Comparison of ENCODE assay signal across 8 cellular contexts in genomic region chr7:27150568-27151340, GRCh38. TPM values are rescaled to one million over a fixed set of nuclear protein-coding genes. Genes with fewer than 3 reads are reported as not detected.
DNase-seq lines count a peak whose midpoint lies in the region; ATAC-seq and TF ChIP-seq lines count a peak whose summit lies in the region.

No MANE protein-coding gene starts in this region.

- ATAC-seq in GM18873 (IDR thresholded peaks at IDR 0.05; ENCODE audit: low FRiP score, unreplicated experiment) (peak; percentile 50), HG03159 (IDR thresholded peaks at IDR 0.05; ENCODE audit: unreplicated experiment) (peak; percentile 78), naive B cell (ENCODE audit: low read depth in 2 of 2) (peak; percentile 76 to 80)

- H3K4me1 ChIP-seq in esophagus muscularis mucosa (peaks cover 45 to 57% (median 53%) of the 10 kb centered on the region in 4 donors), subcutaneous abdominal adipose tissue (ENCODE audit: control insufficient read depth in 5 of 5, insufficient read depth in 5 of 5, low read length in 5 of 5) (peaks cover 13 to 95% (median 85%) of the 10 kb centered on the region in 5 donors)

- H3K27ac ChIP-seq in esophagus muscularis mucosa (replicated peaks in 1 of 4) (peak overlapping the region in 3 of 4 donors; percentile 1 to 21 (median 10)), subcutaneous abdominal adipose tissue (ENCODE audit: low read depth, low read length) (peak overlapping the region; percentile 95)

- H3K4me1 Mint-ChIP-seq in naive B cell: peaks cover 37 to 55% (median 51%) of the 10 kb centered on the region in 3 donors

- TF ChIP-seq EP300 in esophagus muscularis mucosa (IDR thresholded peaks at IDR 0.05): no peak

- H3K36me3 ChIP-seq in esophagus muscularis mucosa: no peaks in the 10 kb centered on the region
- peaks cover 0 to 4% (median 0%) of the 10 kb centered on the region in 5 donors for H3K36me3 ChIP-seq in subcutaneous abdominal adipose tissue (ENCODE audit: control insufficient read depth in 5 of 5, insufficient read depth in 5 of 5, low read length in 5 of 5)

- DNase-seq in Ammon's horn (ENCODE audit: low spot score) (peak; percentile 54), NCI-H82 (lab: John Stamatoyannopoulos, UW) (peak; percentile 87), esophagus muscularis mucosa (ENCODE audit: extremely low spot score) (no peak), naive B cell (peak; percentile 64)
- peak; percentile 67 for DNase-seq in activated CD8-positive, alpha-beta memory T cell treated with anti-CD3 and anti-CD28 coated beads, Interleukin-2, amount 50 U/mL, for 4 hours

- peak overlapping the region in 4 of 6 donors; percentile 69 to 97 (median 78) for H3K27ac Mint-ChIP-seq in naive B cell

- H3K9ac ChIP-seq in subcutaneous abdominal adipose tissue (ENCODE audit: low read length in 5 of 5): peak overlapping the region; percentile 26 to 95 (median 71)

- H3K27me3 ChIP-seq in esophagus muscularis mucosa (peaks cover 28 to 91% (median 52%) of the 10 kb centered on the region in 4 donors), subcutaneous abdominal adipose tissue (ENCODE audit: control insufficient read depth in 5 of 5, insufficient read depth in 4 of 5, low read length in 5 of 5) (peaks cover 0 to 23% (median 0%) of the 10 kb centered on the region in 5 donors)

- H3K9me3 Mint-ChIP-seq in naive B cell: peaks cover 0 to 27% (median 2%) of the 10 kb centered on the region in 7 donors

- no peak for TF ChIP-seq POLR2A in esophagus muscularis mucosa (IDR thresholded peaks at IDR 0.05; ENCODE audit: low read depth)

- peaks cover 0 to 20% of the 10 kb centered on the region in 2 donors for H3K36me3 Mint-ChIP-seq in naive B cell

- TF ChIP-seq CTCF in esophagus muscularis mucosa (IDR thresholded peaks at IDR 0.05): peak; percentile 77 to 93 (median 80)

- peaks cover 75 to 82% (median 75%) of the 10 kb centered on the region in 3 donors for H3K27me3 Mint-ChIP-seq in naive B cell

- 4% methylated on average over 18 of the region's 58 CpGs for WGBS in esophagus muscularis mucosa

- intact Hi-C loops in esophagus muscularis mucosa (cut with DNase I): loop anchor here (10.0 kb wide), 1 partner anchor 1256 kb away; no protein-coding TSS in a partner anchor

- H3K4me3 ChIP-seq in esophagus muscularis mucosa: peak overlapping the region; percentile 41 to 58 (median 44)
- H3K4me3 ChIP-seq in subcutaneous abdominal adipose tissue (ENCODE audit: low read depth in 1 of 5, low read length in 5 of 5): peak overlapping the region; percentile 77 to 95 (median 90)

- H3K9me3 ChIP-seq in esophagus muscularis mucosa: no peaks in the 10 kb centered on the region
- no peaks in the 10 kb centered on the region for H3K9me3 ChIP-seq in subcutaneous abdominal adipose tissue (ENCODE audit: control insufficient read depth in 5 of 5, low read length in 5 of 5)

- H3K4me3 Mint-ChIP-seq in naive B cell: peak overlapping the region; percentile 75 to 89 (median 84)

RNA-seq across cellular contexts. Expression of gene HOXA3, which starts 1.6 kb away (rescaled TPM):
- total RNA-seq in esophagus muscularis mucosa: 10 to 100 TPM; 10.2 to 16.6 (median 13.8) TPM
- not detected for polyA plus RNA-seq in naive B cell (ENCODE audit: low read depth in 6 of 6)

RNA-seq across cellular contexts. Expression of gene HOXA6, which starts 3.2 kb away (rescaled TPM):
- total RNA-seq in esophagus muscularis mucosa: under 1 TPM in 2 of 4 donors, not detected in 2; 0.66 to 0.92 TPM
- polyA plus RNA-seq in naive B cell (ENCODE audit: low read depth in 6 of 6): not detected

RNA-seq across cellular contexts. Expression of gene HOXA7, which starts 5.7 kb away (rescaled TPM):
- 1 to 10 TPM in 1 of 4 donors, under 1 TPM in 3; 0.33 to 1.7 (median 0.49) TPM for total RNA-seq in esophagus muscularis mucosa
- polyA plus RNA-seq in naive B cell (ENCODE audit: low read depth in 6 of 6): not detected

RNA-seq across cellular contexts. Expression of gene HOXA5, which starts 7.3 kb away (rescaled TPM):
- 10 to 100 TPM in 3 of 4 donors, 1 to 10 TPM in 1; 7.8 to 24.8 (median 14.7) TPM for total RNA-seq in esophagus muscularis mucosa
- polyA plus RNA-seq in naive B cell (ENCODE audit: low read depth in 6 of 6): not detected

RNA-seq across cellular contexts. Expression of gene HOXA9, which starts 14.6 kb away (rescaled TPM):
- total RNA-seq in esophagus muscularis mucosa: under 1 TPM in 1 of 4 donors, not detected in 3; 0.50 TPM
- not detected for polyA plus RNA-seq in naive B cell (ENCODE audit: low read depth in 6 of 6)
